Comparison of ENCODE assay signal across 24 cellular contexts in the genomic region with DNA sequence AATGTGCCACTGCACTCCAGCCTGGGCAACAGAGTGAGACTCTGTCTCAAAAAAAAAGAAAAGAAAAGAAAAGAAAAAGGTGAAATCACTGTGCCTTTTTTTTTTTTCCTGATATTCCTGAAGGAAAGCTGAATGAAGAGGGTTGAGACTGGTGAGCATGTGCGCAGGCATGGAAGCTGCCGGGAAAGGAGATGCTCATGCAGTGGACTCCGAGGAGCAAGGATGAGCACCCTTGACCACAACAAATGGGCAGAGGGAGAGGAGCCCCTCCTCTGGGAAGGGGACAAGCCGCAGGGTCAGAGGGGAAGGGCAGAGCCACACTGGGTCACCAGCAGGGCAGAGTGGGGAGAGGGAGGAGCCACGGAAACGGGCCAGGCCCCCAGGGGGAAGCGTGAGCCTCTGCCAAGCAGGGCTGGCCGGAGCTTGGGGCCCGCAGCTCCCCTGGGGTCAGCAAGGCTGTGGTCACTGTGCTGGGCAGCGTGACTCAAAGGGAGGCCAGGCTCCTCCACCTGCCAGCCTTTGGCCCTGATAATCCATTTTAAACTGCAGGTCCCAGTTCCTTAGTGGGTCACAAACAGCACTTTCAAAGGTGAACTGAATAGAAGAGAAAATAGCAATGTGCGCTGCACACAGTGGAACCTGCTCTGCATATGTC.
"Had no signal": no experiment of that assay in that cellular context is flagged by ENCODE, and none has a peak within 500 bp of the region (broad histone marks: within the 10 kb centered on the region; RNA-seq: fewer than 3 reads in every experiment).

No MANE protein-coding gene starts in this region.

- H3K9me3 Mint-ChIP-seq: activated B cell treated with CpG ODN at 0.5 μM for 24 hours; central memory CD8-positive, alpha-beta T cell had no signal

- H3K4me3 ChIP-seq: colonic mucosa, ovary, right atrium auricular region, spleen, testis, transverse colon had no signal

- H3K27ac ChIP-seq: colonic mucosa, ovary, right atrium auricular region, spleen, testis, transverse colon had no signal

- H3K36me3 Mint-ChIP-seq: activated naive CD8-positive, alpha-beta T cell; immature natural killer cell had no signal

- H3K27me3 ChIP-seq: colonic mucosa, ovary, right atrium auricular region, spleen, testis, transverse colon had no signal

- H3K27ac Mint-ChIP-seq: activated B cell treated with CpG ODN at 0.5 μM for 24 hours; activated naive CD8-positive, alpha-beta T cell; activated T-cell treated with anti-CD3 and anti-CD28 coated beads, Interleukin-2, amount 50 U/mL, for 72 hours; immature natural killer cell; mesothelial cell of epicardium; progenitor cell of endocrine pancreas; T-helper 2 cell treated with Interferon-gamma antibody and Interleukin-4, amounts not matched to agents 5 μg/mL and 100 μg/mL, for 36 hours had no signal

- H3K4me3 Mint-ChIP-seq: activated B cell treated with CpG ODN at 0.5 μM for 24 hours; activated naive CD8-positive, alpha-beta T cell; activated T-cell treated with anti-CD3 and anti-CD28 coated beads, Interleukin-2, amount 50 U/mL, for 72 hours; central memory CD8-positive, alpha-beta T cell; immature natural killer cell; mesothelial cell of epicardium; naive thymus-derived CD4-positive, alpha-beta T cell; T-helper 2 cell treated with Interferon-gamma antibody and Interleukin-4, amounts not matched to agents 5 μg/mL and 100 μg/mL, for 36 hours had no signal

- ATAC-seq: activated T-cell treated with anti-CD3 and anti-CD28 coated beads, Interleukin-2, amount 50 U/mL, for 72 hours; left colon; naive thymus-derived CD4-positive, alpha-beta T cell had no signal

- H3K9me3 ChIP-seq: colonic mucosa, ovary, right atrium auricular region, spleen, testis, transverse colon had no signal

- H3K36me3 ChIP-seq: colonic mucosa, ovary, right atrium auricular region, spleen, transverse colon had no signal

- H3K4me1 Mint-ChIP-seq: activated B cell treated with CpG ODN at 0.5 μM for 24 hours had no signal

- H3K4me1 ChIP-seq: colonic mucosa, right atrium auricular region, transverse colon had no signal

- H3K27me3 Mint-ChIP-seq: activated naive CD8-positive, alpha-beta T cell; naive thymus-derived CD4-positive, alpha-beta T cell had no signal

- DNase-seq: activated B cell treated with CpG ODN at 0.5 μM for 24 hours; activated naive CD4-positive, alpha-beta T cell; activated T-cell treated with anti-CD3 and anti-CD28 coated beads for 4 hours; activated T-cell treated with anti-CD3 and anti-CD28 coated beads, Interleukin-2, amount 50 U/mL, for 72 hours; colonic mucosa; effector memory CD4-positive, alpha-beta T cell; hippocampal formation; immature natural killer cell; kidney; left colon; mammary epithelial cell; naive thymus-derived CD4-positive, alpha-beta T cell; ovary; spleen; stimulated activated naive CD4-positive, alpha-beta T cell treated with Interleukin-2 at 50 U/mL for 16 hours; T-helper 1 cell; testis; transverse colon had no signal
